Comparison of ENCODE assay signal across 1 cellular context in genomic region chr5:140564196-140565023, GRCh38.
TF ChIP-seq lines count a peak whose summit lies in the region.

Gene APBB3, minus strand, starts transcription at chr5:140564598. Its CDS starts 353 bp downstream, at chr5:140564245.
A gene with protein sequence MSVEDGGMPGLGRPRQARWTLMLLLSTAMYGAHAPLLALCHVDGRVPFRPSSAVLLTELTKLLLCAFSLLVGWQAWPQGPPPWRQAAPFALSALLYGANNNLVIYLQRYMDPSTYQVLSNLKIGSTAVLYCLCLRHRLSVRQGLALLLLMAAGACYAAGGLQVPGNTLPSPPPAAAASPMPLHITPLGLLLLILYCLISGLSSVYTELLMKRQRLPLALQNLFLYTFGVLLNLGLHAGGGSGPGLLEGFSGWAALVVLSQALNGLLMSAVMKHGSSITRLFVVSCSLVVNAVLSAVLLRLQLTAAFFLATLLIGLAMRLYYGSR (plus strand): TSS chr5:140564828. CDS start chr5:140567170, 2,342 bp downstream.

TF ChIP-seq in K562, 482 proteins besides CTCF, POLR2A, EP300 and RAD21 (continued from another document and continues in another):
- peak; percentile 83 for TF ChIP-seq MTA2 (IDR thresholded peaks at IDR 0.05; ENCODE audit: low read depth)
- peak; percentile 92 to 93 for TF ChIP-seq E2F6 (IDR thresholded peaks at IDR 0.05; ENCODE audit: borderline replicate concordance in 1 of 2, extremely low read depth in 1 of 2, insufficient read depth in 1 of 2, insufficient read length in 1 of 2, low read depth in 1 of 2, low read length in 1 of 2, poor library complexity in 1 of 2, severe bottlenecking in 1 of 2)
- TF ChIP-seq CAMTA2 (CRISPR knock-in tag; conservative IDR thresholded peaks at IDR 0.05) = no peak
- no peak for TF ChIP-seq BCL6 (CRISPR knock-in tag; IDR thresholded peaks at IDR 0.05)
- TF ChIP-seq CSDE1 (IDR thresholded peaks at IDR 0.05) = peak in 1 of 2 experiments; percentile 45; a peak in 1 of 4 replicates
- TF ChIP-seq TEAD1 (CRISPR knock-in tag; IDR thresholded peaks at IDR 0.05) = peak in 1 of 2 experiments; percentile 84; a peak in 2 of 4 replicates
- TF ChIP-seq ELF4 (CRISPR knock-in tag; IDR thresholded peaks at IDR 0.05) = peak; percentile 25; the same call in 1 of the 2 replicates
- no peak for TF ChIP-seq ZNF197 (CRISPR knock-in tag; IDR thresholded peaks at IDR 0.05; ENCODE audit: low read depth)
- TF ChIP-seq MYBL2 (IDR thresholded peaks at IDR 0.05; ENCODE audit: low read depth) = no peak
- TF ChIP-seq MYBL2 (CRISPR knock-in tag; IDR thresholded peaks at IDR 0.05; ENCODE audit: borderline replicate concordance) = no peak
- TF ChIP-seq MCM2 (IDR thresholded peaks at IDR 0.05; ENCODE audit: low read depth) = no peak
- TF ChIP-seq, protein P1, sequence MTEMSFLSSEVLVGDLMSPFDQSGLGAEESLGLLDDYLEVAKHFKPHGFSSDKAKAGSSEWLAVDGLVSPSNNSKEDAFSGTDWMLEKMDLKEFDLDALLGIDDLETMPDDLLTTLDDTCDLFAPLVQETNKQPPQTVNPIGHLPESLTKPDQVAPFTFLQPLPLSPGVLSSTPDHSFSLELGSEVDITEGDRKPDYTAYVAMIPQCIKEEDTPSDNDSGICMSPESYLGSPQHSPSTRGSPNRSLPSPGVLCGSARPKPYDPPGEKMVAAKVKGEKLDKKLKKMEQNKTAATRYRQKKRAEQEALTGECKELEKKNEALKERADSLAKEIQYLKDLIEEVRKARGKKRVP (CRISPR knock-in tag; IDR thresholded peaks at IDR 0.05) = no peak
- TF ChIP-seq RBM14 (IDR thresholded peaks at IDR 0.05; ENCODE audit: borderline replicate concordance, insufficient read depth, low read depth, low read length) = no peak
- peak; percentile 8; the same call in 1 of the 2 replicates for TF ChIP-seq CBFB (CRISPR knock-in tag; IDR thresholded peaks at IDR 0.05)
- peak; percentile 83 for TF ChIP-seq ZNF589 (CRISPR knock-in tag; IDR thresholded peaks at IDR 0.05; ENCODE audit: low read depth)
- no peak for TF ChIP-seq POLR3G (IDR thresholded peaks at IDR 0.05; ENCODE audit: extremely low read depth, insufficient read length, insufficient replicate concordance)
- no peak for TF ChIP-seq WHSC1 (IDR thresholded peaks at IDR 0.05; ENCODE audit: low read length)
- TF ChIP-seq, protein P2, sequence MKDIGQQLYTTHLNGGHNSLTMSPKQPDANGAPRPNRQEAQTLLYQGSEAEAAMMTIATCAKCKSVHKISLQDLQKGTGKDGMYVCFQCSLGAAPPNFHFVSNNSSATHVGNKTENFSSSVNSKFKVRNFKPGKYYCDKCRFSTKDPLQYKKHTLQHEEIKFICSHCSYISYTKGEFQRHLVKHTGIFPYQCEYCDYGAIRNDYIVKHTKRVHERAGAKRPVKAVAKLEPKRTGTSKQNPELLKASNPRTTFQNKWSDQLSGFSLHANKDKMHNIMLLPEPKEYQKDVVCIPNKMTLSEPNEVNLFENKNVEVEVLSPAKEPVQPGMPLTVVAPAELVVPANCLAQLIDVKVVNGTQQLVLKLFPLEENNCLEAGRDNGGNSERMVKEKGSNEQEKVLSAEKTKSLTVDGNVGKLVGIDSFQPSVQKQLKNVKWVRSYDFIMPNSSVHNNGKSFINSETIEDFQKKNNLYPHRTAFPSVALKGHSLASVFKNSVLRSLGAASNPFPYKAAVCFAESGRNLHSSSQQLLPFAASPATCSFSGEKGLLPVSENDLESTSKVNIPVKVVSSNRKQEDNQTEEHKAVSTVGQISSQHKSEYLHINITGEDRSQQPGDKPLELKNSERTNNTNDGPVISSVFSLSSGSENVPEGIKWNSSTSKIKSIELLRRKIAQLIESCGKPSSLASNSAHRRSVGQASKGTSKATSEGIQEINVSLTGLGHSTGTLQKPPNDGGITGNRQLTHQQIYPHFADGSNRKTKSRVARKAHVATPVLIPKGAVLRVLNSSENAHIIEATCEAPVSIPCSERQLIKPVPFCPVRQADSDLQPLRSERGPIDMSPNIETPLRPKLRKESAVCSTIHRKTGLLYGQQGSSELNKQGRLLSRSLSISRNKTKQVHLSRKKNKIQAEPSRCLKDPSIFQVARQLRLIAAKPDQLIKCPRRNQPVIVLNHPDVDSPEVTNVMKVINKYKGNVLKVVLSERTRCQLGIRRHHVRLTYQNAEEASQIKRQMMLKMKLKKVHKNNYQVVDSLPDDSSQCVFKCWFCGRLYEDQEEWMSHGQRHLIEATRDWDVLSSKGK (CRISPR knock-in tag; IDR thresholded peaks at IDR 0.05) = no peak
- peak; percentile 95 for TF ChIP-seq PHF8 (IDR thresholded peaks at IDR 0.05; ENCODE audit: borderline replicate concordance, low read length)
- peak; percentile 93 for TF ChIP-seq GABPA (tag; conservative IDR thresholded peaks at IDR 0.05; ENCODE audit: low read depth)
- TF ChIP-seq KDM5B (IDR thresholded peaks at IDR 0.05; ENCODE audit: insufficient replicate concordance, low read depth, low read length) = peak; percentile 84
- TF ChIP-seq MLLT1 (IDR thresholded peaks at IDR 0.05) = peak; percentile 21 to 77; a peak in 2 of 4 replicates
- TF ChIP-seq BMI1 (IDR thresholded peaks at IDR 0.05; ENCODE audit: low read length) = no peak
- no peak for TF ChIP-seq PRDM10 (IDR thresholded peaks at IDR 0.05; ENCODE audit: partially characterized antibody)
- no peak for TF ChIP-seq MAFF (IDR thresholded peaks at IDR 0.05; ENCODE audit: low read length)
- TF ChIP-seq TAF7 (tag; IDR thresholded peaks at IDR 0.05) = peak; percentile 91
- TF ChIP-seq, protein P3, sequence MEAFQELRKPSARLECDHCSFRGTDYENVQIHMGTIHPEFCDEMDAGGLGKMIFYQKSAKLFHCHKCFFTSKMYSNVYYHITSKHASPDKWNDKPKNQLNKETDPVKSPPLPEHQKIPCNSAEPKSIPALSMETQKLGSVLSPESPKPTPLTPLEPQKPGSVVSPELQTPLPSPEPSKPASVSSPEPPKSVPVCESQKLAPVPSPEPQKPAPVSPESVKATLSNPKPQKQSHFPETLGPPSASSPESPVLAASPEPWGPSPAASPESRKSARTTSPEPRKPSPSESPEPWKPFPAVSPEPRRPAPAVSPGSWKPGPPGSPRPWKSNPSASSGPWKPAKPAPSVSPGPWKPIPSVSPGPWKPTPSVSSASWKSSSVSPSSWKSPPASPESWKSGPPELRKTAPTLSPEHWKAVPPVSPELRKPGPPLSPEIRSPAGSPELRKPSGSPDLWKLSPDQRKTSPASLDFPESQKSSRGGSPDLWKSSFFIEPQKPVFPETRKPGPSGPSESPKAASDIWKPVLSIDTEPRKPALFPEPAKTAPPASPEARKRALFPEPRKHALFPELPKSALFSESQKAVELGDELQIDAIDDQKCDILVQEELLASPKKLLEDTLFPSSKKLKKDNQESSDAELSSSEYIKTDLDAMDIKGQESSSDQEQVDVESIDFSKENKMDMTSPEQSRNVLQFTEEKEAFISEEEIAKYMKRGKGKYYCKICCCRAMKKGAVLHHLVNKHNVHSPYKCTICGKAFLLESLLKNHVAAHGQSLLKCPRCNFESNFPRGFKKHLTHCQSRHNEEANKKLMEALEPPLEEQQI (IDR thresholded peaks at IDR 0.05) = no peak; the same call in 1 of the 2 replicates
- no peak for TF ChIP-seq SMARCC2 (IDR thresholded peaks at IDR 0.05; ENCODE audit: low read depth)
- no peak for TF ChIP-seq PHB (CRISPR knock-in tag; IDR thresholded peaks at IDR 0.05)
- no peak for TF ChIP-seq FOXA1 (IDR thresholded peaks at IDR 0.05; ENCODE audit: borderline replicate concordance)
- TF ChIP-seq ZNF696 (CRISPR knock-in tag; conservative IDR thresholded peaks at IDR 0.05) = no peak
- no peak for TF ChIP-seq ZNF507 (tag; conservative IDR thresholded peaks at IDR 0.05)
- TF ChIP-seq, protein P4, sequence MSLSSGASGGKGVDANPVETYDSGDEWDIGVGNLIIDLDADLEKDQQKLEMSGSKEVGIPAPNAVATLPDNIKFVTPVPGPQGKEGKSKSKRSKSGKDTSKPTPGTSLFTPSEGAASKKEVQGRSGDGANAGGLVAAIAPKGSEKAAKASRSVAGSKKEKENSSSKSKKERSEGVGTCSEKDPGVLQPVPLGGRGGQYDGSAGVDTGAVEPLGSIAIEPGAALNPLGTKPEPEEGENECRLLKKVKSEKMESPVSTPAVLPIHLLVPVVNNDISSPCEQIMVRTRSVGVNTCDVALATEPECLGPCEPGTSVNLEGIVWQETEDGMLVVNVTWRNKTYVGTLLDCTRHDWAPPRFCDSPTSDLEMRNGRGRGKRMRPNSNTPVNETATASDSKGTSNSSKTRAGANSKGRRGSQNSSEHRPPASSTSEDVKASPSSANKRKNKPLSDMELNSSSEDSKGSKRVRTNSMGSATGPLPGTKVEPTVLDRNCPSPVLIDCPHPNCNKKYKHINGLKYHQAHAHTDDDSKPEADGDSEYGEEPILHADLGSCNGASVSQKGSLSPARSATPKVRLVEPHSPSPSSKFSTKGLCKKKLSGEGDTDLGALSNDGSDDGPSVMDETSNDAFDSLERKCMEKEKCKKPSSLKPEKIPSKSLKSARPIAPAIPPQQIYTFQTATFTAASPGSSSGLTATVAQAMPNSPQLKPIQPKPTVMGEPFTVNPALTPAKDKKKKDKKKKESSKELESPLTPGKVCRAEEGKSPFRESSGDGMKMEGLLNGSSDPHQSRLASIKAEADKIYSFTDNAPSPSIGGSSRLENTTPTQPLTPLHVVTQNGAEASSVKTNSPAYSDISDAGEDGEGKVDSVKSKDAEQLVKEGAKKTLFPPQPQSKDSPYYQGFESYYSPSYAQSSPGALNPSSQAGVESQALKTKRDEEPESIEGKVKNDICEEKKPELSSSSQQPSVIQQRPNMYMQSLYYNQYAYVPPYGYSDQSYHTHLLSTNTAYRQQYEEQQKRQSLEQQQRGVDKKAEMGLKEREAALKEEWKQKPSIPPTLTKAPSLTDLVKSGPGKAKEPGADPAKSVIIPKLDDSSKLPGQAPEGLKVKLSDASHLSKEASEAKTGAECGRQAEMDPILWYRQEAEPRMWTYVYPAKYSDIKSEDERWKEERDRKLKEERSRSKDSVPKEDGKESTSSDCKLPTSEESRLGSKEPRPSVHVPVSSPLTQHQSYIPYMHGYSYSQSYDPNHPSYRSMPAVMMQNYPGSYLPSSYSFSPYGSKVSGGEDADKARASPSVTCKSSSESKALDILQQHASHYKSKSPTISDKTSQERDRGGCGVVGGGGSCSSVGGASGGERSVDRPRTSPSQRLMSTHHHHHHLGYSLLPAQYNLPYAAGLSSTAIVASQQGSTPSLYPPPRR (CRISPR knock-in tag; IDR thresholded peaks at IDR 0.05; ENCODE audit: borderline replicate concordance) = peak; percentile 70; the same call in 1 of the 2 replicates
- TF ChIP-seq MECOM (CRISPR knock-in tag; IDR thresholded peaks at IDR 0.05) = no peak
- 0 out of 2 replicates have a peak, but pooled peaks have one; percentile 70 for TF ChIP-seq ZNF232 (CRISPR knock-in tag; IDR thresholded peaks at IDR 0.05)
- no peak for TF ChIP-seq ZNF76 (CRISPR knock-in tag; IDR thresholded peaks at IDR 0.05; ENCODE audit: borderline replicate concordance)
- no peak for TF ChIP-seq MAFG (tag; conservative IDR thresholded peaks at IDR 0.05)
- no peak; the same call in 1 of the 2 replicates for TF ChIP-seq ZNF274 (IDR thresholded peaks at IDR 0.05; ENCODE audit: borderline replicate concordance, low read depth, low read length)
- no peak for TF ChIP-seq ZNF398 (CRISPR knock-in tag; IDR thresholded peaks at IDR 0.05)
- TF ChIP-seq FOXM1 (IDR thresholded peaks at IDR 0.05; ENCODE audit: low read depth) = peak; percentile 61; the same call in 1 of the 2 replicates
- peak; percentile 88; the same call in 1 of the 2 replicates for TF ChIP-seq FOXM1 (CRISPR knock-in tag; IDR thresholded peaks at IDR 0.05; ENCODE audit: low read depth)
